In the genomic region with DNA sequence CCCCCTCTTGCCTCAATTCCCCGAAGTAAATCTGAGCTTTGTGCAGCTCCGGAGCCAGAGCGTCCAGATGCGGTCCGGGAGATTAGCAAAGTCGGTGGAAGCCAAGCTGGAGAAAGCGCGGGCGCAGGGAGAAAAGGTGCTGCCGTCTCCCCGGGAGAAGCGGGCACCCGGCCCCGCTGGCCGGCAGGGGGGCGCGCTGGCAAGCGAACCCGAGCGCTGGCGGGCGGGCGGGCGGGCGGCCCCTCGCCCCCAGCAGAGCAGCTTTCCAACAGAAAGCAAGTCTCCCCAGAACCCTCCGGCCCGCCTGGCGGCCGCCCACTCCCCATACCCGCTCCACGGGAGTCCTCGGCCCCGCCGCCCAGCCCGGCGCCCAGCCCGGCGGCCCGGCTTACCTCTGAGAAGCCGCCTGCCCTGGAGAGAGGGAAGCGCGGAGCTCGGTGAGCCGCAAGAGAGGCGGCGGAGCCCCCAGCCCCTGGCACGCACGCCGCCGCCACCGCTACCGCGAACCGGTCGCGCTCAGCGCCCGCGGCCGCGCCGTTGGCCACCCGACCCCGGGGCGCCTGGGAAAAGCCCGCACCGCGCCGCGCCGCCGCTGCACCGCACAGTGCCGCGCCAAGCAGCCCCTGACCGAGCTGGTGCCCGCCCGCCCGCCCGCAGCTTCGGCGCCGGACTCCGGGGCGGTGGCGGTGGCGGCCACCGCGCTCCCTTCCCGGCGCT, we compare ENCODE assay signal across 8 cellular contexts. TPM values are rescaled to one million over a fixed set of nuclear protein-coding genes. Genes with fewer than 3 reads are reported as not detected.
A peak's percentile ranks its signal among the peaks of the same experiment; 100 is the strongest.
DNase-seq lines count a peak whose midpoint lies in the region; ATAC-seq, FAIRE-seq and TF ChIP-seq lines count a peak whose summit lies in the region.

No MANE protein-coding gene starts in this region.

- BruUV-seq in HepG2 (replicated peaks; lab: Mats Ljungman, UMichigan): no TSS peak

- no peak overlapping the region for H2AFZ ChIP-seq in HepG2 (ENCODE audit: low read length)

- peaks cover 10% of the 10 kb centered on the region for H3K4me1 ChIP-seq in adipocyte (ENCODE audit: control insufficient read depth, insufficient read depth, low read length)
- peaks cover 30% of the 10 kb centered on the region for H3K4me1 ChIP-seq in HepG2 (ENCODE audit: insufficient read depth, low read length)

- H3K9ac ChIP-seq in adipocyte (ENCODE audit: low read length) (peak overlapping the region; percentile 63), HepG2 (ENCODE audit: insufficient read depth, low read depth, low read length) (no peak overlapping the region)

- H3K4me2 ChIP-seq in HepG2 (ENCODE audit: low read depth, low read length): peak overlapping the region; percentile 72

- H4K20me1 ChIP-seq in HepG2 (ENCODE audit: insufficient read depth, low read length): no peaks in the 10 kb centered on the region

- peak overlapping the region; percentile 81 for H3K4me3 ChIP-seq in adipocyte (ENCODE audit: low read length)
- H3K4me3 ChIP-seq in HepG2 (replicated peaks in 1 of 3; ENCODE audit: insufficient read depth in 1 of 3, low read depth in 2 of 3, low read length in 3 of 3): peak overlapping the region in 2 of 3 experiments; percentile 43 to 60; a peak in 4 of 6 replicates

- intact Hi-C loops in HepG2 (cut with micrococcal nuclease; ENCODE audit: unreplicated experiment): no loop called here

- TF ChIP-seq EP300 in HepG2 (IDR thresholded peaks at IDR 0.05; ENCODE audit: low read depth in 2 of 2, low read length in 2 of 2) (no peak), HepG2 (CRISPR knock-in tag; IDR thresholded peaks at IDR 0.05; ENCODE audit: borderline replicate concordance) (no peak)

- H3K27me3 ChIP-seq in adipocyte (replicated peaks; ENCODE audit: control insufficient read depth, insufficient read depth, low read length) (peaks cover 72% of the 10 kb centered on the region), HepG2 (ENCODE audit: control insufficient read depth in 1 of 2, insufficient read depth in 2 of 2, low read length in 2 of 2) (peaks cover 6 to 55% of the 10 kb centered on the region in 2 experiments; a peak in 4 of 5 replicates)

- no CpG with 5 or more reads among the region's 92 CpGs for WGBS in HepG2 (ENCODE audit: low lambda C conversion rate)

- in situ Hi-C loops in HepG2 (cut with HindIII; ENCODE audit: extremely low pct_ligation_motif_present, low pct_unique_long_range_greater_than_20kb): loop anchor here (10.0 kb wide), 1 partner anchor 239 kb away; no protein-coding TSS in a partner anchor

- ATAC-seq in HG03439 (IDR thresholded peaks at IDR 0.05; ENCODE audit: unreplicated experiment): peak; percentile 15
- ATAC-seq in HepG2: peak; percentile 20

- no peak for TF ChIP-seq POLR2A in HepG2 (IDR thresholded peaks at IDR 0.05; ENCODE audit: insufficient read depth in 1 of 2, low read depth in 2 of 2, low read length in 2 of 2)

- H3K9me3 ChIP-seq in adipocyte (ENCODE audit: control insufficient read depth, low read length) (no peaks in the 10 kb centered on the region), HepG2 (ENCODE audit: low read length) (no peaks in the 10 kb centered on the region)

- POLR2A ChIA-PET in HepG2 (lab: Yijun Ruan, JAX): no interaction called here

- DNase-seq in NCI-H146 (lab: John Stamatoyannopoulos, UW) (peak; percentile 17), NCI-H146 treated with DMSO at 0.1 percent for 48 hours (lab: John Stamatoyannopoulos, UW; ENCODE audit: unreplicated experiment) (no peak), adipocyte (ENCODE audit: low read depth) (peak; percentile 27), HepG2 (ENCODE audit: low spot score) (no peak), urothelium cell line (ENCODE audit: low spot score) (peak; percentile 39), D721Med (ENCODE audit: insufficient read length, low spot score) (no peak)
- no peak for DNase-seq in effector CD8-positive, alpha-beta T cell (lab: John Stamatoyannopoulos, UW)

- TF ChIP-seq CTCF in HepG2 (CRISPR knock-in tag; IDR thresholded peaks at IDR 0.05) (no peak), D721Med (IDR thresholded peaks at IDR 0.05; ENCODE audit: insufficient read depth, missing control alignments) (no peak)

- TF ChIP-seq RAD21 in HepG2 (CRISPR knock-in tag; IDR thresholded peaks at IDR 0.05): no peak

- H3K36me3 ChIP-seq in adipocyte (ENCODE audit: control insufficient read depth, insufficient read depth, low read length, severe bottlenecking) (no peaks in the 10 kb centered on the region), HepG2 (replicated peaks in 1 of 2; ENCODE audit: control insufficient read depth in 1 of 2, insufficient read depth in 2 of 2, low read length in 2 of 2) (no peaks in the 10 kb centered on the region)

- no peaks in the 10 kb centered on the region for H3K79me2 ChIP-seq in HepG2 (ENCODE audit: insufficient read depth, low read length)

- CTCF ChIA-PET in HepG2 (lab: Yijun Ruan, JAX; ENCODE audit: low intra/inter-chr PET ratio, low total read pairs): no interaction called here

- H3K27ac ChIP-seq in HepG2 (ENCODE audit: extremely low read length, insufficient read depth, low read length): no peak overlapping the region

- no peak for FAIRE-seq in HepG2 (lab: Jason Lieb, UNC)
- FAIRE-seq in urothelium cell line (lab: Jason Lieb, UNC): no peak
- no peak for FAIRE-seq in D721Med (lab: Jason Lieb, UNC)

TF ChIP-seq in HepG2, 621 proteins besides CTCF, POLR2A, EP300 and RAD21:
- TF ChIP-seq ZNF124 (CRISPR knock-in tag; IDR thresholded peaks at IDR 0.05): no peak
- TF ChIP-seq ZBTB3 (CRISPR knock-in tag; IDR thresholded peaks at IDR 0.05; ENCODE audit: borderline replicate concordance, low read depth): no peak
- no peak for TF ChIP-seq ZSCAN20 (CRISPR knock-in tag; IDR thresholded peaks at IDR 0.05; ENCODE audit: borderline replicate concordance)
- TF ChIP-seq KDM4B (CRISPR knock-in tag; IDR thresholded peaks at IDR 0.05): no peak
- no peak for TF ChIP-seq PRMT3 (CRISPR knock-in tag; IDR thresholded peaks at IDR 0.05; ENCODE audit: borderline replicate concordance, low read depth)
- no peak for TF ChIP-seq PAWR (CRISPR knock-in tag; IDR thresholded peaks at IDR 0.05; ENCODE audit: borderline replicate concordance)
- no peak for TF ChIP-seq ZMYM2 (CRISPR knock-in tag; IDR thresholded peaks at IDR 0.05)
- TF ChIP-seq NFIC (IDR thresholded peaks at IDR 0.05; ENCODE audit: low read length): no peak
- TF ChIP-seq HNRNPH1 (optimal IDR thresholded peaks at IDR 0.05; ENCODE audit: low read depth, low read length): no peak
- no peak for TF ChIP-seq KDM2A (CRISPR knock-in tag; IDR thresholded peaks at IDR 0.05; ENCODE audit: borderline replicate concordance, low read depth)

RNA-seq across cellular contexts. Expression of gene CITED1, which starts 0.5 kb away (rescaled TPM):
- not detected in 2 replicates for total RNA-seq in HepG2 (2016; rRNA removed; fragmentation: Illumina TruSeq; extraction: Trizol)
- total RNA-seq in HepG2 (2016; cell fraction: cytosol; rRNA removed; fragmentation: Illumina TruSeq; extraction: Trizol; ENCODE audit: low read depth): not detected in 2 replicates
- total RNA-seq in HepG2 (2016; cell fraction: insoluble cytoplasmic fraction; rRNA removed; fragmentation: Illumina TruSeq; extraction: Trizol): not detected in 2 replicates
- 0.34 TPM in 1 of 2 replicates, not detected in the other for total RNA-seq in HepG2 (2016; cell fraction: membrane; rRNA removed; fragmentation: Illumina TruSeq; extraction: Trizol)
- total RNA-seq in HepG2 (2016; cell fraction: nucleus; rRNA removed; fragmentation: Illumina TruSeq; extraction: Trizol): 0.53 TPM in 1 of 2 replicates, not detected in the other
- 0.09 TPM in 1 of 2 replicates, not detected in the other for polyA plus RNA-seq in HepG2 (2011; rRNA removed)
- polyA plus RNA-seq in HepG2 (2011; cell fraction: cytosol; rRNA removed): 0.15 TPM in 1 of 2 replicates, not detected in the other
- 0.29 TPM in 1 of 2 replicates, not detected in the other for polyA plus RNA-seq in HepG2 (2011; cell fraction: nucleus; rRNA removed)
- not detected in 2 replicates for polyA plus RNA-seq in HepG2 (2012)
- 0.27 and 0.35 TPM in 2 replicates for polyA plus RNA-seq in HepG2 (2016; cell fraction: cytosol; fragmentation: Illumina TruSeq; extraction: Trizol; ENCODE audit: low read depth)
- not detected in 2 replicates for polyA plus RNA-seq in HepG2 (2016; cell fraction: insoluble cytoplasmic fraction; fragmentation: Illumina TruSeq; extraction: Trizol; ENCODE audit: low read depth)
- polyA plus RNA-seq in HepG2 (2016; cell fraction: membrane; fragmentation: Illumina TruSeq; extraction: Trizol; ENCODE audit: low read depth): not detected in 2 replicates
- 0.77 TPM in 1 of 2 replicates, not detected in the other for polyA plus RNA-seq in HepG2 (2016; cell fraction: nucleus; fragmentation: Illumina TruSeq; extraction: Trizol; ENCODE audit: insufficient read depth, low read depth)
- polyA minus RNA-seq in HepG2 (2011; rRNA and poly(A)+ RNA removed; ENCODE audit: low replicate concordance): 0.38 and 1.3 TPM in 2 replicates
- not detected in 2 replicates for polyA minus RNA-seq in HepG2 (2011; cell fraction: cytosol; rRNA and poly(A)+ RNA removed)
- not detected in 2 replicates for polyA minus RNA-seq in HepG2 (2011; cell fraction: nucleus; rRNA and poly(A)+ RNA removed)

RNA-seq across cellular contexts. Expression of gene RPS4X, which starts 29.2 kb away (rescaled TPM):
- 796 and 972 TPM in 2 replicates for total RNA-seq in HepG2 (2016; rRNA removed; fragmentation: Illumina TruSeq; extraction: Trizol)
- 1,084 and 1,255 TPM in 2 replicates for total RNA-seq in HepG2 (2016; cell fraction: cytosol; rRNA removed; fragmentation: Illumina TruSeq; extraction: Trizol; ENCODE audit: low read depth)
- 778 and 945 TPM in 2 replicates for total RNA-seq in HepG2 (2016; cell fraction: insoluble cytoplasmic fraction; rRNA removed; fragmentation: Illumina TruSeq; extraction: Trizol)
- 1,905 and 2,048 TPM in 2 replicates for total RNA-seq in HepG2 (2016; cell fraction: membrane; rRNA removed; fragmentation: Illumina TruSeq; extraction: Trizol)
- 275 and 295 TPM in 2 replicates for total RNA-seq in HepG2 (2016; cell fraction: nucleus; rRNA removed; fragmentation: Illumina TruSeq; extraction: Trizol)
- 1,199 and 1,289 TPM in 2 replicates for polyA plus RNA-seq in HepG2 (2011; rRNA removed)
- 1,509 and 1,662 TPM in 2 replicates for polyA plus RNA-seq in HepG2 (2011; cell fraction: cytosol; rRNA removed)
- polyA plus RNA-seq in HepG2 (2011; cell fraction: nucleus; rRNA removed): 301 and 377 TPM in 2 replicates
- 1,270 and 1,395 TPM in 2 replicates for polyA plus RNA-seq in HepG2 (2012)
- polyA plus RNA-seq in HepG2 (2016; cell fraction: cytosol; fragmentation: Illumina TruSeq; extraction: Trizol; ENCODE audit: low read depth): 1,609 and 1,819 TPM in 2 replicates
- polyA plus RNA-seq in HepG2 (2016; cell fraction: insoluble cytoplasmic fraction; fragmentation: Illumina TruSeq; extraction: Trizol; ENCODE audit: low read depth): 1,262 and 1,290 TPM in 2 replicates
- 2,384 and 2,506 TPM in 2 replicates for polyA plus RNA-seq in HepG2 (2016; cell fraction: membrane; fragmentation: Illumina TruSeq; extraction: Trizol; ENCODE audit: low read depth)
- 573 and 598 TPM in 2 replicates for polyA plus RNA-seq in HepG2 (2016; cell fraction: nucleus; fragmentation: Illumina TruSeq; extraction: Trizol; ENCODE audit: insufficient read depth, low read depth)
- polyA minus RNA-seq in HepG2 (2011; rRNA and poly(A)+ RNA removed; ENCODE audit: low replicate concordance): 414 and 1,377 TPM in 2 replicates
- polyA minus RNA-seq in HepG2 (2011; cell fraction: cytosol; rRNA and poly(A)+ RNA removed): 414 and 464 TPM in 2 replicates
- 140 and 217 TPM in 2 replicates for polyA minus RNA-seq in HepG2 (2011; cell fraction: nucleus; rRNA and poly(A)+ RNA removed)

Comparison
In these comparisons a context has a peak if more than half of its experiments do, and no peak if none do; other contexts are left out.
1. DNase-seq: peak in NCI-H146 (single experiment), adipocyte (single experiment) and urothelium cell line (single experiment); none in NCI-H146 treated with DMSO at 0.1 percent for 48 hours (single experiment), HepG2 (single experiment), D721Med (single experiment) and effector CD8-positive, alpha-beta T cell (single experiment).